Comparison of ENCODE assay signal across 19 cellular contexts in the genomic region with DNA sequence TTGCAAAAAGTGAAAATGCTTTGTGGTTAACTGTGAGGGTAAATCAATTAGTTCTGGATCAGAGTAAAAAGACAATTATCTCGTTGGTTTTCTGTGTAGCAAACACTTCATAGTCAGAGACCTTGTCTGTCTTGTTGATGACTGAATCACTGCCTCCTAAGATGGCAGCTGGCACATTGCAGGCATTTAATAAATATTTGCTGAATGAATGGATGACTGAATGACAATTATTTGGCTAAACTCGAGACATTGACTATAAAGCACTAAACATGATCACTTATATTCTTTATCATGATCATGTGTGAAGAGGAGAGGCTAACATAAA.
"Had no signal": no experiment of that assay in that cellular context is flagged by ENCODE, and none has a peak within 500 bp of the region (broad histone marks: within the 10 kb centered on the region; RNA-seq: fewer than 3 reads in every experiment).

No MANE protein-coding gene starts in this region.

- H3K27ac Mint-ChIP-seq: activated CD8-positive, alpha-beta T cell treated with anti-CD3 and anti-CD28 coated beads, Interleukin-2, amount 10 ng/mL, durations not matched to agents 7 days and 5 days; activated T-helper 1 cell treated with anti-CD3 and anti-CD28 coated beads, Interleukin-12 subunit alpha, Interleukin-12 subunit beta, Interleukin-2, Interleukin-4 antibody, amounts not matched to agents 30 ng/mL and 10 ng/mL and 1 ng/mL, durations not matched to agents 14 hours and 24 hours and 36 hours; natural killer cell; WTC11 had no signal

- H3K27me3 ChIP-seq: brain microvascular endothelial cell, sigmoid colon, testis, upper lobe of right lung had no signal

- H3K36me3 Mint-ChIP-seq: natural killer cell had no signal

- DNase-seq: activated CD4-positive, alpha-beta T cell treated with anti-CD3 and anti-CD28 coated beads for 48 hours; activated CD8-positive, alpha-beta memory T cell treated with anti-CD3 and anti-CD28 coated beads, Interleukin-2, amount 50 U/mL, for 48 hours; activated CD8-positive, alpha-beta T cell treated with anti-CD3 and anti-CD28 coated beads, Interleukin-2, amount 10 ng/mL, durations not matched to agents 7 days and 5 days; activated naive CD4-positive, alpha-beta T cell; brain microvascular endothelial cell; dermis blood vessel endothelial cell; natural killer cell; occipital lobe; psoas muscle; sigmoid colon; stimulated activated CD4-positive, alpha-beta T cell treated with anti-CD3 and anti-CD28 coated beads, Interleukin-4, amount 100 ng/mL, for 1 hour; stimulated activated CD8-positive, alpha-beta memory T cell treated with anti-CD3 and anti-CD28 coated beads, Interleukin-4, amount 100 ng/mL, for 48 hours; stimulated activated naive CD8-positive, alpha-beta T cell treated with anti-CD3 and anti-CD28 coated beads, Interleukin-15, Interleukin-2, amounts not matched to agents 100 U/mL and 50 U/mL, for 24 hours; T-helper 1 cell; testis; upper lobe of right lung had no signal

- H3K9me3 Mint-ChIP-seq: activated T-helper 1 cell treated with anti-CD3 and anti-CD28 coated beads, Interleukin-12 subunit alpha, Interleukin-12 subunit beta, Interleukin-2, Interleukin-4 antibody, amounts not matched to agents 30 ng/mL and 10 ng/mL and 1 ng/mL, durations not matched to agents 14 hours and 24 hours and 36 hours had no signal

- H3K4me3 ChIP-seq: mucosa of descending colon, psoas muscle, sigmoid colon, testis, upper lobe of right lung had no signal

- H3K4me1 ChIP-seq: psoas muscle, sigmoid colon, testis, upper lobe of right lung had no signal

- H3K4me3 Mint-ChIP-seq: activated CD8-positive, alpha-beta T cell treated with anti-CD3 and anti-CD28 coated beads, Interleukin-2, amount 10 ng/mL, durations not matched to agents 7 days and 5 days; activated T-helper 1 cell treated with anti-CD3 and anti-CD28 coated beads, Interleukin-12 subunit alpha, Interleukin-12 subunit beta, Interleukin-2, Interleukin-4 antibody, amounts not matched to agents 30 ng/mL and 10 ng/mL and 1 ng/mL, durations not matched to agents 14 hours and 24 hours and 36 hours; natural killer cell; WTC11 had no signal

- H3K36me3 ChIP-seq: brain microvascular endothelial cell, sigmoid colon, upper lobe of right lung had no signal

- H3K9me3 ChIP-seq: mucosa of descending colon, psoas muscle, sigmoid colon, testis, upper lobe of right lung had no signal

- H3K27ac ChIP-seq: brain microvascular endothelial cell, psoas muscle, sigmoid colon, testis, upper lobe of right lung had no signal
